26 cellular contexts compared by ENCODE assay signal in the genomic region with DNA sequence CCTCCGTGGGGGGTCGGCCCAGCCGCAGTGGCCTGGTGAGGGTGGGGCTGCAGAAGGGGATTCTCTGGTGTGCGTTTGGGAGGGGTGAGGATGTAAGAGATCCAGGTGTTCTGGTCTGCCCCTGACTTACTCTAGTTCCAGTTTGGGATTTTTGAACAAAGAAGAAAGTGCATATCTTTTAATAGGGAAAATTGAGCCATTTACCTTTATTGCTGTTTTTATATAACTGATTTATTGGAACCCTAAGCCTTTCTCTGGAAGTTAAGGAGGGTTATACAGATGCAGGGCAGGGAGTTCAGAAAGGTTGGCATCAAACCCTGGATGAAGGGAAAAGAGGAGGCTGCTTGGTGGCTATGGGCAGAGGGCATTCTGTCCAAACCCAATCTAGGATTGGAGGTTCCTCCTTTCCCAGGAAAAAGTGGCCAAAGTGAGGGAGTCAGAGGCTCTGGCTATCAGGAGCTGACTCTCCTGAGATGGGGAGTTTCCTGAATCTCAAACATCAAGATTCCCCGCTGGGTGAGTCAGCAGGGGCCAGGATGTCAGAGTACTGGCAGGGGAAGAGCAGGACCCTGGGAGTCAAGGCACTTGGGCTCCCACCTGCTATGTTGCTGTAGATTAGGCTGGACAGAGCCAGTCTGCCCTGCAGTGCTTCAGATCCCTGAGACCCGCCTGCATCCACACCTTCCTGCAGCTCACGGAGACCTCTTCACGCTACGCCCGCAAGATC.
DNase-seq lines count a peak whose midpoint lies in the region; ATAC-seq and TF ChIP-seq lines count a peak whose summit lies in the region.
"Had no signal": no experiment of that assay in that cellular context is flagged by ENCODE, and none has a peak within 500 bp of the region (broad histone marks: within the 10 kb centered on the region; RNA-seq: fewer than 3 reads in every experiment).

No MANE protein-coding gene starts in this region.

- H3K4me3 ChIP-seq in H7 (ENCODE audit: insufficient read depth, low read depth, low read length), result no peak overlapping the region
- no peak overlapping the region for H3K4me3 ChIP-seq in PC-3 (ENCODE audit: low read length)
- H3K4me3 ChIP-seq in endodermal cell (ENCODE audit: low read length), result no peak overlapping the region
- no peak overlapping the region for H3K4me3 ChIP-seq in lower leg skin (ENCODE audit: low read depth, poor library complexity, severe bottlenecking)
- H3K4me3 ChIP-seq: heart right ventricle, left ventricle myocardium inferior, mucosa of descending colon, vagina had no signal

- TSS peak; percentile 40 for BruUV-seq in PC-3 (replicated peaks; lab: Mats Ljungman, UMichigan)

- no peaks in the 10 kb centered on the region for H3K79me2 ChIP-seq in PC-3 (ENCODE audit: low read length)

- no peaks in the 10 kb centered on the region for H3K9me2 ChIP-seq in PC-3 (replicated peaks; ENCODE audit: low read length)

- H3K9me3 ChIP-seq in PC-3 (ENCODE audit: low read length) (no peaks in the 10 kb centered on the region; the same call in 1 of the 2 replicates), endodermal cell (ENCODE audit: control insufficient read depth, low read length) (peaks cover 10% of the 10 kb centered on the region)
- H3K9me3 ChIP-seq: mucosa of descending colon, vagina had no signal

- H3K27me3 Mint-ChIP-seq in endodermal cell (ENCODE audit: insufficient read depth) (no peaks in the 10 kb centered on the region), progenitor cell of endocrine pancreas (no peaks in the 10 kb centered on the region)
- H3K27me3 Mint-ChIP-seq: activated T-cell treated with anti-CD3 and anti-CD28 coated beads, Interleukin-2, amount 50 U/mL, for 24 hours; CD4-positive, alpha-beta memory T cell; stimulated activated naive B cell treated with anti-CD40 and anti-IgM and Interleukin-4, amounts not matched to agents 10 μg/mL and 1 μg/mL and 100 μg/mL, for 72 hours had no signal

- peaks cover 5% of the 10 kb centered on the region for H3K4me1 ChIP-seq in PC-3 (ENCODE audit: insufficient read depth, low read length)
- no peaks in the 10 kb centered on the region for H3K4me1 ChIP-seq in endodermal cell (ENCODE audit: control insufficient read depth, insufficient read depth, low read length)
- H3K4me1 ChIP-seq: left ventricle myocardium inferior, vagina had no signal

- no peak for TF ChIP-seq CTCF in PC-3 (conservative IDR thresholded peaks at IDR 0.05; ENCODE audit: low read depth, low read length)
- no peak for TF ChIP-seq CTCF in endodermal cell (conservative IDR thresholded peaks at IDR 0.05)
- TF ChIP-seq CTCF in progenitor cell of endocrine pancreas (IDR thresholded peaks at IDR 0.05; ENCODE audit: unreplicated experiment), result no peak
- TF ChIP-seq CTCF in lower leg skin (IDR thresholded peaks at IDR 0.05), result no peak

- H3K9me3 Mint-ChIP-seq in endodermal cell, result peaks cover 4% of the 10 kb centered on the region
- H3K9me3 Mint-ChIP-seq in progenitor cell of endocrine pancreas (ENCODE audit: low read depth), result no peaks in the 10 kb centered on the region
- H3K9me3 Mint-ChIP-seq: neural crest cell had no signal

- intact Hi-C loops in PC-3 (cut with micrococcal nuclease), result loop anchor here (10.0 kb wide), 1 partner anchor 82 kb away; no protein-coding TSS in a partner anchor
- intact Hi-C loops in lower leg skin (cut with DNase I; ENCODE audit: low total_unique reads), result no loop called here

- H3K27ac ChIP-seq in PC-3 (ENCODE audit: low read length), result no peak overlapping the region
- no peak overlapping the region for H3K27ac ChIP-seq in endodermal cell (ENCODE audit: low read depth, low read length)
- H3K27ac ChIP-seq: epithelial cell of prostate, heart right ventricle, HL-60, left ventricle myocardium inferior, vagina had no signal

- peak overlapping the region; percentile 84 for H3K27ac Mint-ChIP-seq in endodermal cell
- peak overlapping the region; percentile 64 for H3K27ac Mint-ChIP-seq in progenitor cell of endocrine pancreas
- H3K27ac Mint-ChIP-seq: activated T-cell treated with anti-CD3 and anti-CD28 coated beads, Interleukin-2, amount 50 U/mL, for 24 hours; stimulated activated naive B cell treated with anti-CD40 and anti-IgM and Interleukin-4, amounts not matched to agents 10 μg/mL and 1 μg/mL and 100 μg/mL, for 72 hours had no signal

- TF ChIP-seq POLR2A in lower leg skin (IDR thresholded peaks at IDR 0.05), result no peak

- H3K9ac ChIP-seq in PC-3 (ENCODE audit: low read length) (no peak overlapping the region), endodermal cell (ENCODE audit: extremely low read depth, low read length, poor library complexity, severe bottlenecking) (no peak overlapping the region)

- ATAC-seq in PC-3 (no peak), HG02973 (IDR thresholded peaks at IDR 0.05; ENCODE audit: unreplicated experiment) (no peak)
- ATAC-seq: heart right ventricle; mucosa of descending colon; Right ventricle myocardium inferior; stimulated activated naive B cell treated with anti-CD40 and anti-IgM and Interleukin-4, amounts not matched to agents 10 μg/mL and 1 μg/mL and 100 μg/mL, for 72 hours had no signal

- H3K36me3 Mint-ChIP-seq in endodermal cell (ENCODE audit: low read depth), result peaks cover 67% of the 10 kb centered on the region
- peaks cover 27% of the 10 kb centered on the region for H3K36me3 Mint-ChIP-seq in progenitor cell of endocrine pancreas (ENCODE audit: insufficient read depth)

- WGBS in endodermal cell (ENCODE audit: insufficient coverage in 1 of 2, insufficient read length in 1 of 2), 2 experiments, result 95% methylated on average over 7 to 10 of the region's 10 CpGs
- WGBS in lower leg skin, 2 donors, result 96 to 97% methylated on average over 10 of the region's 10 CpGs

- no peaks in the 10 kb centered on the region for H3K27me3 ChIP-seq in H7 (ENCODE audit: control insufficient read depth, insufficient read depth, low read length)
- H3K27me3 ChIP-seq in PC-3 (ENCODE audit: low read length), result no peaks in the 10 kb centered on the region
- H3K27me3 ChIP-seq in endodermal cell (ENCODE audit: control insufficient read depth, insufficient read depth, low read length, poor library complexity, severe bottlenecking), result no peaks in the 10 kb centered on the region
- H3K27me3 ChIP-seq: heart right ventricle, vagina had no signal

- H3K4me2 ChIP-seq in PC-3 (ENCODE audit: low read length), result no peak overlapping the region

- H2AFZ ChIP-seq in PC-3 (ENCODE audit: low read length), result no peak overlapping the region

- H3K4me1 Mint-ChIP-seq in endodermal cell, result no peaks in the 10 kb centered on the region
- H3K4me1 Mint-ChIP-seq in progenitor cell of endocrine pancreas (ENCODE audit: low read depth), result no peaks in the 10 kb centered on the region
- H3K4me1 Mint-ChIP-seq: CD4-positive, alpha-beta memory T cell; neural crest cell had no signal

- H3K36me3 ChIP-seq in H7 (replicated peaks; ENCODE audit: control insufficient read depth, insufficient read depth, low read length) (peaks cover 29% of the 10 kb centered on the region), PC-3 (ENCODE audit: low read depth, low read length) (peaks cover 12% of the 10 kb centered on the region), endodermal cell (ENCODE audit: control insufficient read depth, insufficient read depth, low read length) (peaks cover 53% of the 10 kb centered on the region)

- CTCF ChIA-PET in PC-3 (lab: Charles Lee), result no interaction called here

- no peaks in the 10 kb centered on the region for H3F3A ChIP-seq in PC-3 (ENCODE audit: low read length, unreplicated experiment)

- POLR2A ChIA-PET in PC-3 (lab: Charles Lee; ENCODE audit: unreplicated experiment), result no interaction called here

- DNase-seq in H7 (peak; percentile 63), PC-3 (peak; percentile 11), endodermal cell (peak; percentile 63), progenitor cell of endocrine pancreas (ENCODE audit: low spot score, unreplicated experiment) (no peak), lower leg skin (ENCODE audit: low spot score in 2 of 2) (no peak), epidermal melanocyte (ENCODE audit: insufficient read length, low spot score) (no peak)
- DNase-seq: activated CD4-positive, CD25-positive, alpha-beta regulatory T cell treated with anti-CD3 and anti-CD28 coated beads, Interleukin-2, amount 50 U/mL, for 72 hours; activated naive CD4-positive, alpha-beta T cell; activated T-cell treated with anti-CD3 and anti-CD28 coated beads, Interleukin-2, amount 50 U/mL, for 24 hours; amygdala; CD4-positive, alpha-beta memory T cell; heart right ventricle; left ventricle myocardium inferior; mucosa of descending colon; NCI-H1694; NCI-H2171 treated with DMSO at 0.1 percent for 48 hours; NCI-H526 treated with DMSO at 0.1 percent for 48 hours; small intestine; stimulated activated CD4-positive, alpha-beta T cell treated with anti-CD3 and anti-CD28 coated beads, Interleukin-2, amount 100 ng/mL, for 48 hours; stimulated activated naive B cell treated with anti-CD40 and anti-IgM and Interleukin-4, amounts not matched to agents 10 μg/mL and 1 μg/mL and 100 μg/mL, for 72 hours had no signal

- H3K4me3 Mint-ChIP-seq in endodermal cell, result no peak overlapping the region
- no peak overlapping the region for H3K4me3 Mint-ChIP-seq in progenitor cell of endocrine pancreas (ENCODE audit: low read depth)
- H3K4me3 Mint-ChIP-seq: activated T-cell treated with anti-CD3 and anti-CD28 coated beads, Interleukin-2, amount 50 U/mL, for 24 hours; CD4-positive, alpha-beta memory T cell; neural crest cell; stimulated activated naive B cell treated with anti-CD40 and anti-IgM and Interleukin-4, amounts not matched to agents 10 μg/mL and 1 μg/mL and 100 μg/mL, for 72 hours had no signal

- no peaks in the 10 kb centered on the region for H4K20me1 ChIP-seq in PC-3 (ENCODE audit: low read length)

Comparison
In these comparisons a context has a peak if more than half of its experiments do, and no peak if none do; other contexts are left out.
1. DNase-seq: peak in H7 (single experiment), PC-3 (single experiment) and endodermal cell (single experiment); none in progenitor cell of endocrine pancreas (single experiment), lower leg skin (0 of 2) and epidermal melanocyte (single experiment).